8 cellular contexts compared by ENCODE assay signal in genomic region chr6:73652637-73653570, GRCh38. TPM values are rescaled to one million over a fixed set of nuclear protein-coding genes. Genes with fewer than 3 reads are reported as not detected.
A peak's percentile ranks its signal among the peaks of the same experiment; 100 is the strongest.
DNase-seq lines count a peak whose midpoint lies in the region; ATAC-seq, FAIRE-seq and TF ChIP-seq lines count a peak whose summit lies in the region.

No MANE protein-coding gene starts in this region.

- dilution Hi-C loops in keratinocyte (cut with MboI; ENCODE audit: extremely low pct_ligation_motif_present, low sequenced_read_pairs): no loop called here

- no peaks in the 10 kb centered on the region for H4K20me1 ChIP-seq in keratinocyte (ENCODE audit: control insufficient read depth, extremely low read depth, insufficient read depth, low read length)

- no peaks in the 10 kb centered on the region for H3K9me3 ChIP-seq in keratinocyte (ENCODE audit: control insufficient read depth, low read depth, low read length)

- peaks cover 14% of the 10 kb centered on the region for H3K4me1 ChIP-seq in keratinocyte (ENCODE audit: control insufficient read depth, extremely low read depth, insufficient read depth, low read length)

- no peaks in the 10 kb centered on the region for H3K27me3 ChIP-seq in keratinocyte (ENCODE audit: control insufficient read depth, extremely low read depth, insufficient read depth, low read length)

- peak overlapping the region; percentile 96 for H3K4me3 ChIP-seq in WI38 (ENCODE audit: low read depth, low read length)
- peak overlapping the region; percentile 91 to 99 (median 96) for H3K4me3 ChIP-seq in keratinocyte (ENCODE audit: control insufficient read depth in 2 of 3, extremely low read depth in 1 of 3, insufficient read depth in 2 of 3, low read depth in 1 of 3, low read length in 3 of 3)

- ATAC-seq in GM18520 (IDR thresholded peaks at IDR 0.05; ENCODE audit: unreplicated experiment) (peak; percentile 32), HG03095 (IDR thresholded peaks at IDR 0.05; ENCODE audit: unreplicated experiment) (peak; percentile 38)

- H3K9ac ChIP-seq in keratinocyte (ENCODE audit: control insufficient read depth, extremely low read depth, insufficient read depth, low read length): peak overlapping the region; percentile 85

- peak overlapping the region; percentile 78 for H3K27ac ChIP-seq in keratinocyte (ENCODE audit: control insufficient read depth, insufficient read depth, low read length)

- in situ Hi-C loops in ACHN (cut with HindIII; ENCODE audit: low pct_ligation_motif_present, low pct_unique_long_range_greater_than_20kb, low sequenced_read_pairs): no loop called here

- no peaks in the 10 kb centered on the region for H3K9me1 ChIP-seq in keratinocyte (ENCODE audit: control insufficient read depth, extremely low read depth, insufficient read depth, low read length)

- peak overlapping the region; percentile 99 for H3K4me2 ChIP-seq in keratinocyte (ENCODE audit: control insufficient read depth, extremely low read depth, insufficient read depth, low read depth, low read length)

- no peak for FAIRE-seq in keratinocyte (lab: Jason Lieb, UNC)

- H3K36me3 ChIP-seq in keratinocyte (ENCODE audit: control insufficient read depth in 2 of 2, extremely low read depth in 1 of 2, insufficient read depth in 2 of 2, low read length in 2 of 2): no peaks in the 10 kb centered on the region

- peak overlapping the region; percentile 99 for H2AFZ ChIP-seq in keratinocyte (ENCODE audit: control insufficient read depth, low read length)

- TF ChIP-seq CTCF in WI38 (IDR thresholded peaks at IDR 0.05; ENCODE audit: low read depth, low read length) (no peak), keratinocyte (optimal IDR thresholded peaks at IDR 0.05 in 1 of 3, IDR thresholded peaks at IDR 0.05 in 1 of 3, conservative IDR thresholded peaks at IDR 0.05 in 1 of 3; ENCODE audit: extremely low read depth in 1 of 3, insufficient read depth in 2 of 3, low read length in 3 of 3) (peak; percentile 10 to 36 (median 29))

- no peaks in the 10 kb centered on the region for H3K79me2 ChIP-seq in keratinocyte (ENCODE audit: control insufficient read depth, insufficient read depth, low read length)

- peak; percentile 54 for DNase-seq in ACHN
- DNase-seq in NCI-H2196 (lab: John Stamatoyannopoulos, UW; ENCODE audit: unreplicated experiment): peak; percentile 52
- DNase-seq in cerebellar nuclear complex (lab: John Stamatoyannopoulos, UW): peak; percentile 5 to 25
- DNase-seq in keratinocyte (ENCODE audit: low read depth, low spot score): no peak
- peak; percentile 73 for DNase-seq in stimulated activated CD4-positive, alpha-beta T cell treated with anti-CD3 and anti-CD28 coated beads, Interleukin-15, amount 100 ng/mL, for 24 hours

RNA-seq across cellular contexts. Expression of gene SLC17A5, which starts 0.9 kb away (rescaled TPM):
- 8.4 to 12.0 TPM (median 8.7 TPM) in 3 replicates for polyA plus RNA-seq in keratinocyte
- 3.6 TPM for polyA plus RNA-seq in keratinocyte (2011; ENCODE audit: low read depth)
- polyA plus RNA-seq in keratinocyte (2011; cell fraction: cytosol; rRNA removed): 4.8 and 9.4 TPM in 2 replicates
- polyA plus RNA-seq in keratinocyte (2011; cell fraction: nucleus; rRNA removed): 13.5 and 17.5 TPM in 2 replicates
- 5.4 and 9.2 TPM in 2 replicates for polyA plus RNA-seq in keratinocyte (2012; ENCODE audit: low replicate concordance)
- 4.3 to 15.3 TPM (median 10.4 TPM) in 3 replicates for polyA minus RNA-seq in keratinocyte
- polyA minus RNA-seq in keratinocyte (2011; cell fraction: cytosol; rRNA and poly(A)+ RNA removed): 10.4 TPM
- 14.1 and 25.3 TPM in 2 replicates for polyA minus RNA-seq in keratinocyte (2011; cell fraction: nucleus; rRNA and poly(A)+ RNA removed)

RNA-seq across cellular contexts. Expression of gene CD109, which starts 43.1 kb away (rescaled TPM):
- polyA plus RNA-seq in keratinocyte: 43.8 to 66.1 TPM (median 58.2 TPM) in 3 replicates
- polyA plus RNA-seq in keratinocyte (2011; ENCODE audit: low read depth): 14.2 TPM
- polyA plus RNA-seq in keratinocyte (2011; cell fraction: cytosol; rRNA removed): 9.5 and 18.3 TPM in 2 replicates
- polyA plus RNA-seq in keratinocyte (2011; cell fraction: nucleus; rRNA removed): 75.2 and 95.5 TPM in 2 replicates
- polyA plus RNA-seq in keratinocyte (2012; ENCODE audit: low replicate concordance): 20.4 and 34.9 TPM in 2 replicates
- 13.0 to 76.8 TPM (median 73.8 TPM) in 3 replicates for polyA minus RNA-seq in keratinocyte
- polyA minus RNA-seq in keratinocyte (2011; cell fraction: cytosol; rRNA and poly(A)+ RNA removed): 29.4 TPM
- 151 and 289 TPM in 2 replicates for polyA minus RNA-seq in keratinocyte (2011; cell fraction: nucleus; rRNA and poly(A)+ RNA removed)
